Comparison of ENCODE assay signal across 1 cellular context in genomic region chr5:168600409-168600808, GRCh38.
TF ChIP-seq lines count a peak whose summit lies in the region.

No MANE protein-coding gene starts in this region.

TF ChIP-seq in HepG2, 621 proteins besides CTCF, POLR2A, EP300 and RAD21 (continued from another document and continues in another):
- TF ChIP-seq ZNF432 (CRISPR knock-in tag; IDR thresholded peaks at IDR 0.05; ENCODE audit: borderline replicate concordance): no peak
- TF ChIP-seq HIC2 (CRISPR knock-in tag; IDR thresholded peaks at IDR 0.05; ENCODE audit: low read depth): peak; percentile 87
- no peak for TF ChIP-seq ZNF431 (CRISPR knock-in tag; IDR thresholded peaks at IDR 0.05; ENCODE audit: borderline replicate concordance, low read depth)
- peak; percentile 65 for TF ChIP-seq THAP11 (CRISPR knock-in tag; IDR thresholded peaks at IDR 0.05)
- no peak for TF ChIP-seq CCDC6 (CRISPR knock-in tag; IDR thresholded peaks at IDR 0.05)
- no peak for TF ChIP-seq ZBTB7A (CRISPR knock-in tag; IDR thresholded peaks at IDR 0.05)
- no peak; the same call in 1 of the 2 replicates for TF ChIP-seq ZBTB20 (CRISPR knock-in tag; IDR thresholded peaks at IDR 0.05; ENCODE audit: borderline replicate concordance, low read depth)
- no peak for TF ChIP-seq LCORL (IDR thresholded peaks at IDR 0.05)
- peak; percentile 72 for TF ChIP-seq LCORL (CRISPR knock-in tag; IDR thresholded peaks at IDR 0.05)
- TF ChIP-seq ZNF878 (CRISPR knock-in tag; IDR thresholded peaks at IDR 0.05): peak; percentile 68; the same call in 1 of the 2 replicates
- no peak for TF ChIP-seq ETV6 (CRISPR knock-in tag; conservative IDR thresholded peaks at IDR 0.05)
- no peak for TF ChIP-seq DRAP1 (CRISPR knock-in tag; IDR thresholded peaks at IDR 0.05)
- TF ChIP-seq RFX5 (IDR thresholded peaks at IDR 0.05; ENCODE audit: low read depth, low read length): no peak
- peak; percentile 60 for TF ChIP-seq CEBPG (CRISPR knock-in tag; IDR thresholded peaks at IDR 0.05)
- no peak for TF ChIP-seq RORA (CRISPR knock-in tag; IDR thresholded peaks at IDR 0.05)
- no peak for TF ChIP-seq ZSCAN22 (CRISPR knock-in tag; IDR thresholded peaks at IDR 0.05)
- no peak for TF ChIP-seq FOXJ3 (CRISPR knock-in tag; IDR thresholded peaks at IDR 0.05; ENCODE audit: borderline replicate concordance)
- TF ChIP-seq ZNF407 (CRISPR knock-in tag; IDR thresholded peaks at IDR 0.05; ENCODE audit: not compliant biosample characterization): no peak
- TF ChIP-seq MXD3 (CRISPR knock-in tag; IDR thresholded peaks at IDR 0.05): no peak
- TF ChIP-seq ISL2 (CRISPR knock-in tag; IDR thresholded peaks at IDR 0.05): peak; percentile 46; the same call in 1 of the 2 replicates
- no peak for TF ChIP-seq MLXIP (CRISPR knock-in tag; IDR thresholded peaks at IDR 0.05; ENCODE audit: borderline replicate concordance)
- no peak for TF ChIP-seq ZNF557 (CRISPR knock-in tag; IDR thresholded peaks at IDR 0.05)
- TF ChIP-seq ZNF121 (CRISPR knock-in tag; IDR thresholded peaks at IDR 0.05): no peak
- TF ChIP-seq THRA (CRISPR knock-in tag; IDR thresholded peaks at IDR 0.05; ENCODE audit: borderline replicate concordance): peak; percentile 17; the same call in 1 of the 2 replicates
- no peak for TF ChIP-seq RARG (CRISPR knock-in tag; IDR thresholded peaks at IDR 0.05; ENCODE audit: low read depth)
- TF ChIP-seq TCF7L2 (IDR thresholded peaks at IDR 0.05; ENCODE audit: low read depth, low read length): no peak
- no peak for TF ChIP-seq ZNF709 (CRISPR knock-in tag; IDR thresholded peaks at IDR 0.05)
- 0 out of 2 replicates have a peak, but pooled peaks have one; percentile 37 for TF ChIP-seq ERF (CRISPR knock-in tag; IDR thresholded peaks at IDR 0.05)
- TF ChIP-seq SRSF9 (IDR thresholded peaks at IDR 0.05; ENCODE audit: borderline replicate concordance, insufficient read depth, low read depth, low read length, poor library complexity, severe bottlenecking): no peak
- TF ChIP-seq TBP (CRISPR knock-in tag; IDR thresholded peaks at IDR 0.05): no peak
- TF ChIP-seq POLR2AphosphoS2 (IDR thresholded peaks at IDR 0.05; ENCODE audit: low read depth, low read length): no peak
- no peak for TF ChIP-seq ZNF136 (CRISPR knock-in tag; IDR thresholded peaks at IDR 0.05; ENCODE audit: low read depth)
- no peak for TF ChIP-seq ZNF816 (CRISPR knock-in tag; IDR thresholded peaks at IDR 0.05; ENCODE audit: borderline replicate concordance)
- TF ChIP-seq ZFP90 (CRISPR knock-in tag; IDR thresholded peaks at IDR 0.05; ENCODE audit: borderline replicate concordance): 0 out of 2 replicates have a peak, but pooled peaks have one; percentile 52
- no peak for TF ChIP-seq HNF1A (IDR thresholded peaks at IDR 0.05; ENCODE audit: low read depth)
- peak; percentile 42; the same call in 1 of the 2 replicates for TF ChIP-seq HNF1A (CRISPR knock-in tag; IDR thresholded peaks at IDR 0.05; ENCODE audit: borderline replicate concordance)
- peak; percentile 44; the same call in 1 of the 2 replicates for TF ChIP-seq MTA1 (CRISPR knock-in tag; IDR thresholded peaks at IDR 0.05; ENCODE audit: borderline replicate concordance)
- 0 out of 2 replicates have a peak, but pooled peaks have one; percentile 53 for TF ChIP-seq ZNF501 (CRISPR knock-in tag; IDR thresholded peaks at IDR 0.05)
- TF ChIP-seq GATAD2A (CRISPR knock-in tag; IDR thresholded peaks at IDR 0.05): peak; percentile 90
- TF ChIP-seq NFYC (CRISPR knock-in tag; IDR thresholded peaks at IDR 0.05): 0 out of 2 replicates have a peak, but pooled peaks have one; percentile 32
- no peak; the same call in 1 of the 2 replicates for TF ChIP-seq IRF2 (CRISPR knock-in tag; IDR thresholded peaks at IDR 0.05)
- no peak for TF ChIP-seq KMT2B (CRISPR knock-in tag; IDR thresholded peaks at IDR 0.05)
- no peak; the same call in 1 of the 2 replicates for TF ChIP-seq PPARG (CRISPR knock-in tag; conservative IDR thresholded peaks at IDR 0.05)
- no peak for TF ChIP-seq U2AF2 (IDR thresholded peaks at IDR 0.05; ENCODE audit: low read depth, low read length)
- TF ChIP-seq MEF2D (CRISPR knock-in tag; IDR thresholded peaks at IDR 0.05): no peak
- peak; percentile 30 for TF ChIP-seq TEAD3 (CRISPR knock-in tag; optimal IDR thresholded peaks at IDR 0.05; ENCODE audit: borderline replicate concordance)
- no peak for TF ChIP-seq CBFB (CRISPR knock-in tag; IDR thresholded peaks at IDR 0.05)
- TF ChIP-seq CREM (IDR thresholded peaks at IDR 0.05): peak; percentile 17; the same call in 1 of the 2 replicates
- no peak for TF ChIP-seq CREM (CRISPR knock-in tag; IDR thresholded peaks at IDR 0.05)
- no peak for TF ChIP-seq ZBTB1 (CRISPR knock-in tag; IDR thresholded peaks at IDR 0.05; ENCODE audit: borderline replicate concordance)
- TF ChIP-seq KDM3A (CRISPR knock-in tag; IDR thresholded peaks at IDR 0.05; ENCODE audit: low read depth): no peak
